18 cellular contexts compared by ENCODE assay signal in the genomic region with DNA sequence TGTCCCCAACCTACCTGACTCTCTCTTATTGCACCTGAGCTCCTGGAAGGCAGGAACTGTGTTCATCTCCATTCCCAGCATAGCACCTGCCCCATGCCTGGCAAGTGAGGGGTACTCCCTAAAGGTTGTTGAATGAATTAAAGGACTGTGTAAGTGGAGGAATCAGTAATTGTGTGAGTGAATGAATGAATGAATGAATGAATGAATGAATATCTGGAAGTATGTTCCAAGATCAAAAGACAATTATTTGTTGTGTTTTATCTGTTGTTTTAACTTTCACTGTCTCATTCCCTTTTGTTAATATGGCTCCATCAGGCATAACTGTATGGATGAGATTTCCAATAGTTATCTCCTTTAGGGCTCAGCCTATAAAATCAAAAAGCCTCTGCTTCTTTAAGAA. TPM values are rescaled to one million over a fixed set of nuclear protein-coding genes. Genes with fewer than 3 reads are reported as not detected.
DNase-seq lines count a peak whose midpoint lies in the region; ATAC-seq, FAIRE-seq and TF ChIP-seq lines count a peak whose summit lies in the region.
"Had no signal": no experiment of that assay in that cellular context is flagged by ENCODE, and none has a peak within 500 bp of the region (broad histone marks: within the 10 kb centered on the region; RNA-seq: fewer than 3 reads in every experiment).

No MANE protein-coding gene starts in this region.

- DNase-seq in K562 (ENCODE audit: extremely low read depth in 1 of 4, low spot score in 3 of 4) (no peak), psoas muscle (no peak), tibial artery (no peak), NCI-H526 (lab: John Stamatoyannopoulos, UW) (no peak), T1000 (lab: John Stamatoyannopoulos, UW) (no peak)
- DNase-seq: CD4-positive, alpha-beta memory T cell; COR-L47; DMS153; DND-41; GM23248; H7; HCEC 1CT had no signal

- intact Hi-C loops in K562 (cut with micrococcal nuclease) (no loop called here), psoas muscle (cut with DNase I) (no loop called here), tibial artery (cut with DNase I; ENCODE audit: low total_unique reads) (loop anchor here (10.0 kb wide), 1 partner anchor 65 kb away; no protein-coding TSS in a partner anchor)

- in situ Hi-C loops in K562 (cut with MboI) = no loop called here

- H3K79me2 ChIP-seq in K562 (ENCODE audit: control insufficient read depth, insufficient read depth, low read length) = no peaks in the 10 kb centered on the region

- H3K27ac ChIP-seq in K562 (ENCODE audit: extremely low read depth, low read depth, low read length) = no peak overlapping the region
- H3K27ac ChIP-seq in psoas muscle = peak overlapping the region; percentile 60
- H3K27ac ChIP-seq in temporal lobe (ENCODE audit: low read depth, low read length) = peak overlapping the region; percentile 42
- H3K27ac ChIP-seq in tibial artery = peak overlapping the region in 1 of 2 donors; percentile 24
- H3K27ac ChIP-seq: GM23248 had no signal

- POLR2A ChIA-PET in K562 (lab: Yijun Ruan, JAX) = no interaction called here

- no peaks in the 10 kb centered on the region for H3K9me3 ChIP-seq in K562 (replicated peaks; ENCODE audit: control insufficient read depth, insufficient read depth, low read depth, low read length)
- no peaks in the 10 kb centered on the region for H3K9me3 ChIP-seq in psoas muscle
- no peaks in the 10 kb centered on the region for H3K9me3 ChIP-seq in tibial artery

- no peak for ATAC-seq in K562
- ATAC-seq in psoas muscle = no peak

- H4K20me1 ChIP-seq in K562 (replicated peaks; ENCODE audit: control insufficient read depth, insufficient read depth, low read length) = peaks cover 4% of the 10 kb centered on the region; the same call in 1 of the 2 replicates

- no peak for TF ChIP-seq EP300 in K562 (IDR thresholded peaks at IDR 0.05; ENCODE audit: low read length)

- H3K9ac ChIP-seq in K562 (ENCODE audit: insufficient read depth in 1 of 2, low read depth in 2 of 2, low read length in 2 of 2) = no peak overlapping the region
- H3K9ac ChIP-seq: GM23248 had no signal

- BruUV-seq in K562 (replicated peaks; lab: Mats Ljungman, UMichigan) = no TSS peak

- H3K4me1 ChIP-seq in K562 (replicated peaks in 1 of 2; ENCODE audit: control insufficient read depth in 2 of 2, insufficient read depth in 2 of 2, low read length in 2 of 2) = peaks cover 0 to 20% of the 10 kb centered on the region in 2 experiments; a peak in 4 of 5 replicates
- peaks cover 27% of the 10 kb centered on the region for H3K4me1 ChIP-seq in psoas muscle
- H3K4me1 ChIP-seq in tibial artery = peaks cover 0 to 39% (median 26%) of the 10 kb centered on the region in 4 donors

- FAIRE-seq in K562 (lab: Jason Lieb, UNC) = no peak
- FAIRE-seq: G401.6, GM19239, H1 had no signal

- TF ChIP-seq CTCF in K562 (IDR thresholded peaks at IDR 0.05 in 2 of 3, conservative IDR thresholded peaks at IDR 0.05 in 1 of 3; ENCODE audit: insufficient read depth in 2 of 3, low read depth in 1 of 3, low read length in 3 of 3) (no peak), psoas muscle (IDR thresholded peaks at IDR 0.05) (no peak), tibial artery (IDR thresholded peaks at IDR 0.05) (no peak)

- TF ChIP-seq POLR2A in K562 (conservative IDR thresholded peaks at IDR 0.05) = no peak

- H2AFZ ChIP-seq in K562 (ENCODE audit: low read depth, low read length) = no peak overlapping the region
- H2AFZ ChIP-seq: GM23248 had no signal

- TF ChIP-seq RAD21 in K562 (CRISPR knock-in tag; conservative IDR thresholded peaks at IDR 0.05 in 1 of 2, IDR thresholded peaks at IDR 0.05 in 1 of 2) = no peak

- H3K36me3 ChIP-seq in K562 (ENCODE audit: control insufficient read depth, insufficient read depth, low read length) (no peaks in the 10 kb centered on the region), psoas muscle (ENCODE audit: insufficient read depth in 1 of 2, low read depth in 1 of 2) (no peaks in the 10 kb centered on the region), tibial artery (no peaks in the 10 kb centered on the region)

- CTCF ChIA-PET in K562 (lab: Yijun Ruan, JAX; ENCODE audit: low intra/inter-chr PET ratio) = no interaction called here

- H3K4me3 ChIP-seq in K562 (no peak overlapping the region), psoas muscle (no peak overlapping the region), tibial artery (no peak overlapping the region)
- H3K4me3 ChIP-seq: GM23248 had no signal

- H3K4me2 ChIP-seq in K562 (ENCODE audit: insufficient read depth, low read length) = no peak overlapping the region

- H3K27me3 ChIP-seq in K562 (ENCODE audit: control insufficient read depth in 2 of 2, insufficient read depth in 2 of 2, low read length in 2 of 2) = peaks cover 0 to 15% of the 10 kb centered on the region in 2 experiments; a peak in 1 of 5 replicates
- no peaks in the 10 kb centered on the region for H3K27me3 ChIP-seq in psoas muscle (ENCODE audit: insufficient read depth in 3 of 3, low read length in 2 of 3)
- no peaks in the 10 kb centered on the region for H3K27me3 ChIP-seq in tibial artery

- no peaks in the 10 kb centered on the region for H3K9me1 ChIP-seq in K562 (ENCODE audit: control insufficient read depth, insufficient read depth, low read length)

TF ChIP-seq in K562, 482 proteins besides CTCF, POLR2A, EP300 and RAD21:
- TF ChIP-seq ZNF24 (IDR thresholded peaks at IDR 0.05) = peak; percentile 90
- no peak for TF ChIP-seq ARID2 (IDR thresholded peaks at IDR 0.05)
- TF ChIP-seq ARHGAP35 (IDR thresholded peaks at IDR 0.05; ENCODE audit: partially characterized antibody) = no peak

RNA-seq across cellular contexts. Expression of gene WIPF3, which starts 4.0 kb away (rescaled TPM):
- 3.7 and 6.2 TPM in 2 replicates for total RNA-seq in K562 (2011; cell fraction: chromatin; rRNA removed; ENCODE audit: low replicate concordance)
- 1.7 and 2.1 TPM in 2 replicates for total RNA-seq in K562 (2011; cell fraction: nucleolus; rRNA removed)
- 3.0 and 6.9 TPM in 2 replicates for total RNA-seq in K562 (2011; cell fraction: nucleoplasm; rRNA removed)
- total RNA-seq in K562 (2014; rRNA removed) (0.65 and 0.82 TPM in 2 replicates), K562 (2014; rRNA removed; fragmentation: Illumina TruSeq; extraction: Trizol) (0.47 and 0.54 TPM in 2 replicates), K562 (2015; rRNA removed; fragmentation: Illumina TruSeq; extraction: Trizol) (0.15 and 0.18 TPM in 2 replicates), K562 (2021) (2.6 and 2.7 TPM in 2 replicates), psoas muscle (10 to 100 TPM; 18.5 to 30.7 (median 23.8) TPM), temporal lobe (6.6 TPM)
- polyA plus RNA-seq in K562 (2011; rRNA removed) (1.7 and 2.2 TPM in 2 replicates), K562 (2014; fragmentation: Illumina TruSeq; extraction: Trizol) (1.9 and 2.2 TPM in 2 replicates), K562 (2014; fragmentation: Nextera tagmentation; extraction: Ambion mirVana) (1 to 10 TPM; 2.1 to 3.2 TPM), K562 (2014; rRNA removed) (0.82 and 1.0 TPM in 2 replicates), psoas muscle (10 to 100 TPM in 1 of 3 donors, 1 to 10 TPM in 2; 3.3 to 17.4 (median 8.9) TPM)
- 0.95 and 1.7 TPM in 2 replicates for polyA plus RNA-seq in K562 (2011; cell fraction: cytosol; rRNA removed)
- polyA plus RNA-seq in K562 (2011; cell fraction: nucleus; rRNA removed) = 2.9 and 3.2 TPM in 2 replicates
- polyA plus RNA-seq in K562 (2012) = 1.5 and 2.2 TPM in 2 replicates
- 2.3 and 3.3 TPM in 2 replicates for polyA minus RNA-seq in K562 (2011; rRNA and poly(A)+ RNA removed)
- polyA minus RNA-seq in K562 (2011; cell fraction: cytosol; rRNA and poly(A)+ RNA removed) = 3.7 and 4.6 TPM in 2 replicates
- 1.6 and 2.3 TPM in 2 replicates for polyA minus RNA-seq in K562 (2011; cell fraction: nucleus; rRNA and poly(A)+ RNA removed)
- total RNA-seq: A172; CD4-positive, alpha-beta memory T cell; GM23248 had no signal
- polyA plus RNA-seq: BJ; CD4-positive, alpha-beta memory T cell; GM23248 had no signal
